15 cellular contexts compared by ENCODE assay signal in genomic region chr12:132279184-132279889, GRCh38. TPM values are rescaled to one million over a fixed set of nuclear protein-coding genes. Genes with fewer than 3 reads are reported as not detected.
A peak's percentile ranks its signal among the peaks of the same experiment; 100 is the strongest.
DNase-seq lines count a peak whose midpoint lies in the region; TF ChIP-seq lines count a peak whose summit lies in the region.
"Had no signal": no experiment of that assay in that cellular context is flagged by ENCODE, and none has a peak within 500 bp of the region (broad histone marks: within the 10 kb centered on the region; RNA-seq: fewer than 3 reads in every experiment).

No MANE protein-coding gene starts in this region.

- H3K4me2 ChIP-seq in smooth muscle cell (no peak overlapping the region), trophoblast cell (ENCODE audit: low read length) (no peak overlapping the region)

- H2AFZ ChIP-seq in smooth muscle cell (ENCODE audit: low read depth) (no peak overlapping the region), trophoblast cell (ENCODE audit: insufficient read depth, low read length, poor library complexity) (no peak overlapping the region)
- H2AFZ ChIP-seq: parathyroid adenoma had no signal

- no peaks in the 10 kb centered on the region for H3K36me3 Mint-ChIP-seq in mesothelial cell of epicardium

- no peak overlapping the region for H2BK120ac ChIP-seq in trophoblast cell (ENCODE audit: insufficient read depth, low read length, poor library complexity)

- H3K4me1 ChIP-seq in smooth muscle cell (ENCODE audit: low read depth): no peaks in the 10 kb centered on the region
- no peaks in the 10 kb centered on the region for H3K4me1 ChIP-seq in trophoblast cell (ENCODE audit: control insufficient read depth in 1 of 2, insufficient read depth in 2 of 2, low read length in 2 of 2)
- H3K4me1 ChIP-seq: breast epithelium had no signal

- H3K79me1 ChIP-seq in trophoblast cell (ENCODE audit: low read length): no peaks in the 10 kb centered on the region

- peak; percentile 88 for DNase-seq in Caki2 (ENCODE audit: low read depth)
- DNase-seq in NCI-H1048 (lab: John Stamatoyannopoulos, UW): peak; percentile 66
- DNase-seq in dermis blood vessel endothelial cell: peak; percentile 14
- DNase-seq in mucosa of gallbladder (ENCODE audit: low spot score): peak; percentile 62
- DNase-seq in smooth muscle cell (lab: John Stamatoyannopoulos, UW; ENCODE audit: unreplicated experiment): no peak
- DNase-seq in mesothelial cell of epicardium (ENCODE audit: low spot score in 2 of 2, unreplicated experiment in 2 of 2): no peak
- no peak for DNase-seq in trophoblast cell
- DNase-seq in NCI-H748 treated with DMSO at 0.1 percent for 48 hours (lab: John Stamatoyannopoulos, UW): no peak
- DNase-seq: activated gamma-delta T cell, mammary epithelial cell, MG63, NCI-H226 had no signal

- TF ChIP-seq CTCF in smooth muscle cell (IDR thresholded peaks at IDR 0.05; ENCODE audit: borderline replicate concordance, insufficient read depth, poor library complexity, severe bottlenecking) (no peak), mesothelial cell of epicardium (IDR thresholded peaks at IDR 0.05; ENCODE audit: unreplicated experiment) (no peak)

- H3K79me2 ChIP-seq in smooth muscle cell (ENCODE audit: low read depth): no peaks in the 10 kb centered on the region
- H3K79me2 ChIP-seq in trophoblast cell (ENCODE audit: control insufficient read depth, insufficient read depth, low read length, poor library complexity): no peaks in the 10 kb centered on the region
- H3K79me2 ChIP-seq: parathyroid adenoma had no signal

- no peak overlapping the region for H4K91ac ChIP-seq in trophoblast cell (ENCODE audit: low read depth, low read length)

- H2BK5ac ChIP-seq in trophoblast cell (ENCODE audit: low read depth, low read length, poor library complexity): no peak overlapping the region

- H3K4me3 ChIP-seq in smooth muscle cell (no peak overlapping the region), trophoblast cell (ENCODE audit: low read depth, low read length) (no peak overlapping the region)
- H3K4me3 ChIP-seq: breast epithelium, MG63 had no signal

- no peak overlapping the region for H3K23ac ChIP-seq in trophoblast cell (ENCODE audit: low read length)

- H3K27me3 ChIP-seq in smooth muscle cell (ENCODE audit: low read depth): no peaks in the 10 kb centered on the region
- H3K27me3 ChIP-seq in trophoblast cell (ENCODE audit: insufficient read depth, low read length): peaks cover 2% of the 10 kb centered on the region
- H3K27me3 ChIP-seq: MG63 had no signal

- no peak overlapping the region for H3K18ac ChIP-seq in trophoblast cell (ENCODE audit: low read length)

- WGBS in smooth muscle cell (ENCODE audit: low lambda C conversion rate): 89% methylated on average over 18 of the region's 18 CpGs
- no CpG with 5 or more reads among the region's 18 CpGs for WGBS in trophoblast cell (ENCODE audit: extremely low coverage, insufficient coverage, insufficient read length)

- H3K9ac ChIP-seq in smooth muscle cell (ENCODE audit: low read depth): no peak overlapping the region
- no peak overlapping the region for H3K9ac ChIP-seq in trophoblast cell (ENCODE audit: low read length)
- H3K9ac ChIP-seq: parathyroid adenoma had no signal

- H3K4me3 Mint-ChIP-seq in mesothelial cell of epicardium: no peak overlapping the region

- no peak overlapping the region for H3K27ac Mint-ChIP-seq in mesothelial cell of epicardium

- H3K36me3 ChIP-seq in smooth muscle cell (ENCODE audit: low read depth) (no peaks in the 10 kb centered on the region), trophoblast cell (ENCODE audit: control insufficient read depth in 1 of 2, insufficient read depth in 2 of 2, low read length in 2 of 2) (no peaks in the 10 kb centered on the region)
- H3K36me3 ChIP-seq: breast epithelium, MG63 had no signal

- peaks cover 61% of the 10 kb centered on the region for H3K27me3 Mint-ChIP-seq in mesothelial cell of epicardium (ENCODE audit: low read depth)

- no peaks in the 10 kb centered on the region for H3K9me3 Mint-ChIP-seq in mesothelial cell of epicardium

- H2AK5ac ChIP-seq in trophoblast cell (ENCODE audit: low read length): no peak overlapping the region

- H3K4me1 Mint-ChIP-seq in mesothelial cell of epicardium: peaks cover 19% of the 10 kb centered on the region

- no peak overlapping the region for H3K4ac ChIP-seq in trophoblast cell (ENCODE audit: low read depth, low read length)

- no peak overlapping the region for H3K27ac ChIP-seq in smooth muscle cell (ENCODE audit: low read depth)
- H3K27ac ChIP-seq in trophoblast cell (ENCODE audit: low read depth, low read length): no peak overlapping the region
- H3K27ac ChIP-seq: breast epithelium had no signal

- H2BK12ac ChIP-seq in trophoblast cell (ENCODE audit: low read length): no peak overlapping the region

- no peaks in the 10 kb centered on the region for H3F3A ChIP-seq in smooth muscle cell (ENCODE audit: low read depth)

- H4K20me1 ChIP-seq in smooth muscle cell (ENCODE audit: low read depth): no peaks in the 10 kb centered on the region

- no peak overlapping the region for H3K14ac ChIP-seq in trophoblast cell (ENCODE audit: low read length)

- H3K9me3 ChIP-seq in smooth muscle cell (replicated peaks; ENCODE audit: low read depth): no peaks in the 10 kb centered on the region
- peaks cover 9% of the 10 kb centered on the region for H3K9me3 ChIP-seq in trophoblast cell (ENCODE audit: insufficient read depth, low read depth, low read length)
- H3K9me3 ChIP-seq: breast epithelium, MG63 had no signal

- no peak overlapping the region for H4K8ac ChIP-seq in trophoblast cell (ENCODE audit: low read depth, low read length)

- H4K12ac ChIP-seq in trophoblast cell (ENCODE audit: low read depth, low read length): no peak overlapping the region

- in situ Hi-C loops in Caki2 (cut with HindIII; ENCODE audit: low pct_unique_long_range_greater_than_20kb, low sequenced_read_pairs): no loop called here

RNA-seq across cellular contexts. Expression of gene GALNT9, which starts 50.1 kb away (rescaled TPM):
- 14.1 and 14.6 TPM in 2 replicates for total RNA-seq in Caki2 (2014; rRNA removed; shearing (Covaris generic); ENCODE audit: low replicate concordance)
- total RNA-seq in dermis blood vessel endothelial cell: 0.14 and 0.17 TPM in 2 replicates
- total RNA-seq in mucosa of gallbladder: 0.12 TPM
- total RNA-seq in smooth muscle cell: 1.1 TPM in 1 of 2 replicates, not detected in the other
- 1.1 and 1.3 TPM in 2 replicates for polyA plus RNA-seq in smooth muscle cell
- 3.5 to 4.8 TPM (median 3.7 TPM) in 3 replicates for total RNA-seq in mesothelial cell of epicardium
- polyA plus RNA-seq in trophoblast cell (2013): 0.03 TPM in 1 of 2 replicates, not detected in the other
- total RNA-seq: mammary epithelial cell, RPMI7951 had no signal
- polyA plus RNA-seq: mammary epithelial cell had no signal

Comparison
In these comparisons a context has a peak if more than half of its experiments do, and no peak if none do; other contexts are left out.
1. DNase-seq: peak in Caki2 (single experiment), NCI-H1048 (single experiment), dermis blood vessel endothelial cell (single experiment) and mucosa of gallbladder (single experiment); none in smooth muscle cell (single experiment), mesothelial cell of epicardium (0 of 2), trophoblast cell (0 of 2) and NCI-H748 treated with DMSO at 0.1 percent for 48 hours (single experiment).